Comparison of ENCODE assay signal across 8 cellular contexts in the genomic region with DNA sequence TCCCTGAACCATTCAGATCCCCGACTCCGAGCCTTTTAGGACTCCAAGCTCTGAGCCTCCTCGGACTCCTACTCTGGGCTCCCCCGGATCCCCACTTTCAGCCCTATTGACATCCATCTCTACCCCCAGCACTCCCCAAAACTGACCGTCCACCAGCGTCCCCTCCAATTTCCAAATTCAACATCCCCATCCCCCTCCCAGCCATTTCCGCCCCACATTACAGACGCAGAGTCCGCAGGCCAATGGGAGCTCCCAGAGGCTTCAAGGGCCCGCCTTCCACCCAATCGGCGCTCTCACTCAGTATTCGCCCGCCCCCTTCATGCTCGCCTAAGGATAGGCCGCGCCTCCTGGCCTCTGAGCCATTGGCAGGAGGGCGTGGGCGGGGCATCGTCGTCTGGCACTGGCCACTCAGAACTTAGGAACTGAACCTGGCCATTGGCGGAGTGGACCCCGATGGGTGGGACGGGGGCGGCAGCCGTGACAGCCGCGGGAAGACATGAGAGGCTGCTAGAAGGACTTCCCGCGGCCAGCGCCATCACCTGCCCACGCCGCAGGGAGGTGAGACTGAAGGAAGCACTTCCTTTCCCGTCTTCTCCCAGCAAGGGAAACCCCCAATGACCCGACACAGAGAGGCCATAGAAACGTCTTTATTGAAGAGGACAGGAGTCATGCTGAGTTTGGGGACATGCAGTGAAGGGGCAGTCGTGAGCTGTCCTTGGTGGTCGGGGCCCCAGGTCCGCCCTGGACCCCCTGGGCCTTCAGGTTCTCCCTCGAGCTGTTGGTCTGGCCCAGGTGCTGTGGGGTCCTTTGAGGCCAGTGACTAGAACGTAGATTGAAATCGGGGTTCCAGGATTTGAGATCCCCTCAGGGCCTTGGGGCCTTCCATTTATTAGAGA. TPM values are rescaled to one million over a fixed set of nuclear protein-coding genes. Genes with fewer than 3 reads are reported as not detected.
DNase-seq lines count a peak whose midpoint lies in the region; ATAC-seq and TF ChIP-seq lines count a peak whose summit lies in the region.

A gene (minus strand): TSS at position 185 of the 896 bp plus-strand sequence. CDS start 816 bp downstream, outside the sequence.

- no peaks in the 10 kb centered on the region for H3K27me3 Mint-ChIP-seq in IgD-negative memory B cell

- peak within 1 kb of the TSS; percentile 25 for H3K27ac ChIP-seq in epithelial cell of prostate

- no peaks in the 10 kb centered on the region for H3K9me3 ChIP-seq in mucosa of descending colon

- H3K36me3 Mint-ChIP-seq in IgD-negative memory B cell = peaks cover 3% of the 10 kb centered on the region

- peak within 1 kb of the TSS; percentile 64 to 99 (median 93) for H3K27ac Mint-ChIP-seq in IgD-negative memory B cell

- intact Hi-C loops in mucosa of descending colon (cut with DNase I, micrococcal nuclease) = no loop called here

- DNase-seq in DMS 273 treated with DMSO at 0.1 percent for 48 hours (lab: John Stamatoyannopoulos, UW) (peak; percentile 98), OCI-M2 (lab: John Stamatoyannopoulos, UW; ENCODE audit: unreplicated experiment) (peak; percentile 100), activated T-cell treated with anti-CD3 and anti-CD28 coated beads for 4 hours (peak; percentile 97), epithelial cell of prostate (ENCODE audit: low read depth, low spot score) (peak; percentile 91), mucosa of descending colon (peak; percentile 100)
- peak; percentile 99 for DNase-seq in stimulated activated CD8-positive, alpha-beta memory T cell treated with anti-CD3 and anti-CD28 coated beads, Interleukin-4, amount 100 ng/mL, for 24 hours (ENCODE audit: low read depth)

- peak within 1 kb of the TSS; percentile 42 for H3K4me3 ChIP-seq in mucosa of descending colon

- peaks cover 15 to 22% (median 17%) of the 10 kb centered on the region in 3 donors for H3K4me1 Mint-ChIP-seq in IgD-negative memory B cell

- H3K4me3 Mint-ChIP-seq in IgD-negative memory B cell = peak within 1 kb of the TSS; percentile 89 to 98 (median 96)

- peaks cover 12% of the 10 kb centered on the region for H3K4me1 ChIP-seq in mucosa of descending colon (ENCODE audit: low read depth)

- H3K36me3 ChIP-seq in mucosa of descending colon (ENCODE audit: low read depth) = no peaks in the 10 kb centered on the region

- no peak for TF ChIP-seq CTCF in mucosa of descending colon (IDR thresholded peaks at IDR 0.05)

- peak; percentile 93 for ATAC-seq in GM21529 (IDR thresholded peaks at IDR 0.05; ENCODE audit: unreplicated experiment)
- ATAC-seq in mucosa of descending colon = peak; percentile 98

- no peaks in the 10 kb centered on the region for H3K9me3 Mint-ChIP-seq in IgD-negative memory B cell

RNA-seq across cellular contexts. Expression of the gene that starts here (rescaled TPM):
- 15.7 TPM for polyA plus RNA-seq in IgD-negative memory B cell
- total RNA-seq in mucosa of descending colon = 10 to 100 TPM; 20.2 to 24.1 (median 22.0) TPM

Comparison
In these comparisons a context has a peak if more than half of its experiments do, and no peak if none do; other contexts are left out.
1. Peak in every context shown above with its lines: DNase-seq, ATAC-seq, H3K4me3 ChIP-seq and H3K27ac ChIP-seq.